7 cellular contexts compared by ENCODE assay signal in genomic region chr5:173677125-173677672, GRCh38.
"Had no signal": no experiment of that assay in that cellular context is flagged by ENCODE, and none has a peak within 500 bp of the region (broad histone marks: within the 10 kb centered on the region; RNA-seq: fewer than 3 reads in every experiment).

No MANE protein-coding gene starts in this region.

- DNase-seq: H7, HFFc6, KG1 had no signal

- H2AFZ ChIP-seq: GM23338 had no signal

- H3K4me3 ChIP-seq: GM23338, HAP-1 had no signal

- FAIRE-seq: HTR-8/SVneo had no signal

- ATAC-seq: GM23338, HCT116 had no signal

- H3K4me3 Mint-ChIP-seq: GM23338, HFFc6 had no signal

- H3K4me2 ChIP-seq: GM23338 had no signal

- H3K9me3 Mint-ChIP-seq: HFFc6 had no signal

- H3K4me1 ChIP-seq: HAP-1 had no signal

- H3K36me3 ChIP-seq: HAP-1 had no signal

- H3K27ac Mint-ChIP-seq: GM23338, HFFc6 had no signal

- H3K9me3 ChIP-seq: HAP-1 had no signal
